1 cellular context compared by ENCODE assay signal in the genomic region with DNA sequence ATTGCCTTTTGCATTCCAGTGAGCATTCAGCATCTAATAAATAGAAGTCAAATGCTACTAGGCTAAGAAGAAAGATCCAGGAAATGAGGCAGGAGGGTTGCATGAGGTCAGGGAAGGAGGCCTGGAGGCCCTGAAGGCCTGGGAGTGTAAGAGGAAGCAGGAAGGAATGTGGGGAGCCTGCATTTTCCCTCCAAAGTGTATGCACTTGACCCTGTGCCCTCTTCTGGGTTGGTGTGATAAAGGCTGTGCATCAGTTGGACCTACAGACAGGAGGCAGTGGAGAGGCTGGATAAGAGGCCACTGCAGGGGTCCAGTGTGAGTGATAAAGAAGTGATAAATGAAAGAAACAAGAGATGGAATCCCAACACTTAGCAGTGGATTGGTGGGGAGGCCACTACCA.
A peak's percentile ranks its signal among the peaks of the same experiment; 100 is the strongest.
TF ChIP-seq lines count a peak whose summit lies in the region.

No MANE protein-coding gene starts in this region.

TF ChIP-seq in K562, 482 proteins besides CTCF, POLR2A, EP300 and RAD21 (continued from another document and continues in another):
- TF ChIP-seq, protein P1, sequence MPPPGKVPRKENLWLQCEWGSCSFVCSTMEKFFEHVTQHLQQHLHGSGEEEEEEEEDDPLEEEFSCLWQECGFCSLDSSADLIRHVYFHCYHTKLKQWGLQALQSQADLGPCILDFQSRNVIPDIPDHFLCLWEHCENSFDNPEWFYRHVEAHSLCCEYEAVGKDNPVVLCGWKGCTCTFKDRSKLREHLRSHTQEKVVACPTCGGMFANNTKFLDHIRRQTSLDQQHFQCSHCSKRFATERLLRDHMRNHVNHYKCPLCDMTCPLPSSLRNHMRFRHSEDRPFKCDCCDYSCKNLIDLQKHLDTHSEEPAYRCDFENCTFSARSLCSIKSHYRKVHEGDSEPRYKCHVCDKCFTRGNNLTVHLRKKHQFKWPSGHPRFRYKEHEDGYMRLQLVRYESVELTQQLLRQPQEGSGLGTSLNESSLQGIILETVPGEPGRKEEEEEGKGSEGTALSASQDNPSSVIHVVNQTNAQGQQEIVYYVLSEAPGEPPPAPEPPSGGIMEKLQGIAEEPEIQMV (tag; conservative IDR thresholded peaks at IDR 0.05; ENCODE audit: low read depth) = no peak
- TF ChIP-seq DMBX1 (CRISPR knock-in tag; IDR thresholded peaks at IDR 0.05; ENCODE audit: borderline replicate concordance) = peak; percentile 70; the same call in 1 of the 2 replicates
- TF ChIP-seq RFX7 (CRISPR knock-in tag; IDR thresholded peaks at IDR 0.05) = no peak
- TF ChIP-seq CEBPG (CRISPR knock-in tag; IDR thresholded peaks at IDR 0.05) = no peak
- TF ChIP-seq CEBPG (tag; conservative IDR thresholded peaks at IDR 0.05 in 1 of 2, IDR thresholded peaks at IDR 0.05 in 1 of 2) = no peak
- peak; percentile 86 for TF ChIP-seq POLR2AphosphoS5 (IDR thresholded peaks at IDR 0.05; ENCODE audit: control insufficient read depth, insufficient read depth, low read depth, low read length)
- no peak for TF ChIP-seq MAFG (tag; conservative IDR thresholded peaks at IDR 0.05)
- no peak for TF ChIP-seq SIX5 (IDR thresholded peaks at IDR 0.05; ENCODE audit: borderline replicate concordance in 1 of 2, insufficient read depth in 1 of 2, low read depth in 1 of 2, low read length in 2 of 2)
- TF ChIP-seq, protein P2, sequence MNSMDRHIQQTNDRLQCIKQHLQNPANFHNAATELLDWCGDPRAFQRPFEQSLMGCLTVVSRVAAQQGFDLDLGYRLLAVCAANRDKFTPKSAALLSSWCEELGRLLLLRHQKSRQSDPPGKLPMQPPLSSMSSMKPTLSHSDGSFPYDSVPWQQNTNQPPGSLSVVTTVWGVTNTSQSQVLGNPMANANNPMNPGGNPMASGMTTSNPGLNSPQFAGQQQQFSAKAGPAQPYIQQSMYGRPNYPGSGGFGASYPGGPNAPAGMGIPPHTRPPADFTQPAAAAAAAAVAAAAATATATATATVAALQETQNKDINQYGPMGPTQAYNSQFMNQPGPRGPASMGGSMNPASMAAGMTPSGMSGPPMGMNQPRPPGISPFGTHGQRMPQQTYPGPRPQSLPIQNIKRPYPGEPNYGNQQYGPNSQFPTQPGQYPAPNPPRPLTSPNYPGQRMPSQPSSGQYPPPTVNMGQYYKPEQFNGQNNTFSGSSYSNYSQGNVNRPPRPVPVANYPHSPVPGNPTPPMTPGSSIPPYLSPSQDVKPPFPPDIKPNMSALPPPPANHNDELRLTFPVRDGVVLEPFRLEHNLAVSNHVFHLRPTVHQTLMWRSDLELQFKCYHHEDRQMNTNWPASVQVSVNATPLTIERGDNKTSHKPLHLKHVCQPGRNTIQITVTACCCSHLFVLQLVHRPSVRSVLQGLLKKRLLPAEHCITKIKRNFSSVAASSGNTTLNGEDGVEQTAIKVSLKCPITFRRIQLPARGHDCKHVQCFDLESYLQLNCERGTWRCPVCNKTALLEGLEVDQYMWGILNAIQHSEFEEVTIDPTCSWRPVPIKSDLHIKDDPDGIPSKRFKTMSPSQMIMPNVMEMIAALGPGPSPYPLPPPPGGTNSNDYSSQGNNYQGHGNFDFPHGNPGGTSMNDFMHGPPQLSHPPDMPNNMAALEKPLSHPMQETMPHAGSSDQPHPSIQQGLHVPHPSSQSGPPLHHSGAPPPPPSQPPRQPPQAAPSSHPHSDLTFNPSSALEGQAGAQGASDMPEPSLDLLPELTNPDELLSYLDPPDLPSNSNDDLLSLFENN (IDR thresholded peaks at IDR 0.05; ENCODE audit: low read depth in 2 of 2, low read length in 2 of 2) = peak in 1 of 2 experiments; percentile 70; a peak in 1 of 4 replicates
- TF ChIP-seq, protein P3, sequence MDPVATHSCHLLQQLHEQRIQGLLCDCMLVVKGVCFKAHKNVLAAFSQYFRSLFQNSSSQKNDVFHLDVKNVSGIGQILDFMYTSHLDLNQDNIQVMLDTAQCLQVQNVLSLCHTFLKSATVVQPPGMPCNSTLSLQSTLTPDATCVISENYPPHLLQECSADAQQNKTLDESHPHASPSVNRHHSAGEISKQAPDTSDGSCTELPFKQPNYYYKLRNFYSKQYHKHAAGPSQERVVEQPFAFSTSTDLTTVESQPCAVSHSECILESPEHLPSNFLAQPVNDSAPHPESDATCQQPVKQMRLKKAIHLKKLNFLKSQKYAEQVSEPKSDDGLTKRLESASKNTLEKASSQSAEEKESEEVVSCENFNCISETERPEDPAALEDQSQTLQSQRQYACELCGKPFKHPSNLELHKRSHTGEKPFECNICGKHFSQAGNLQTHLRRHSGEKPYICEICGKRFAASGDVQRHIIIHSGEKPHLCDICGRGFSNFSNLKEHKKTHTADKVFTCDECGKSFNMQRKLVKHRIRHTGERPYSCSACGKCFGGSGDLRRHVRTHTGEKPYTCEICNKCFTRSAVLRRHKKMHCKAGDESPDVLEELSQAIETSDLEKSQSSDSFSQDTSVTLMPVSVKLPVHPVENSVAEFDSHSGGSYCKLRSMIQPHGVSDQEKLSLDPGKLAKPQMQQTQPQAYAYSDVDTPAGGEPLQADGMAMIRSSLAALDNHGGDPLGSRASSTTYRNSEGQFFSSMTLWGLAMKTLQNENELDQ (CRISPR knock-in tag; IDR thresholded peaks at IDR 0.05; ENCODE audit: borderline replicate concordance) = no peak
- TF ChIP-seq PCBP1 (IDR thresholded peaks at IDR 0.05; ENCODE audit: low read depth, low read length, poor library complexity, severe bottlenecking) = no peak
- no peak for TF ChIP-seq SMC3 (conservative IDR thresholded peaks at IDR 0.05; ENCODE audit: insufficient read depth, low read depth, low read length)
- peak; percentile 64; the same call in 1 of the 2 replicates for TF ChIP-seq NR2C2 (CRISPR knock-in tag; IDR thresholded peaks at IDR 0.05)
- peak; percentile 62; the same call in 1 of the 2 replicates for TF ChIP-seq NR2C2 (tag; IDR thresholded peaks at IDR 0.05)
- no peak for TF ChIP-seq XRCC4 (IDR thresholded peaks at IDR 0.05; ENCODE audit: extremely low read depth, insufficient read depth, insufficient read length)
- TF ChIP-seq ZNF224 (CRISPR knock-in tag; IDR thresholded peaks at IDR 0.05) = no peak
- no peak for TF ChIP-seq PRMT5 (CRISPR knock-in tag; IDR thresholded peaks at IDR 0.05)
- peak; percentile 78 for TF ChIP-seq FOXM1 (IDR thresholded peaks at IDR 0.05; ENCODE audit: low read depth)
- TF ChIP-seq FOXM1 (CRISPR knock-in tag; IDR thresholded peaks at IDR 0.05; ENCODE audit: low read depth) = no peak
- TF ChIP-seq, protein P4, sequence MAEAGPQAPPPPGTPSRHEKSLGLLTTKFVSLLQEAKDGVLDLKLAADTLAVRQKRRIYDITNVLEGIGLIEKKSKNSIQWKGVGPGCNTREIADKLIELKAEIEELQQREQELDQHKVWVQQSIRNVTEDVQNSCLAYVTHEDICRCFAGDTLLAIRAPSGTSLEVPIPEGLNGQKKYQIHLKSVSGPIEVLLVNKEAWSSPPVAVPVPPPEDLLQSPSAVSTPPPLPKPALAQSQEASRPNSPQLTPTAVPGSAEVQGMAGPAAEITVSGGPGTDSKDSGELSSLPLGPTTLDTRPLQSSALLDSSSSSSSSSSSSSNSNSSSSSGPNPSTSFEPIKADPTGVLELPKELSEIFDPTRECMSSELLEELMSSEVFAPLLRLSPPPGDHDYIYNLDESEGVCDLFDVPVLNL (CRISPR knock-in tag; IDR thresholded peaks at IDR 0.05; ENCODE audit: low read depth) = no peak
- TF ChIP-seq CREB1 (IDR thresholded peaks at IDR 0.05) = no peak
- TF ChIP-seq CREB1 (CRISPR knock-in tag; IDR thresholded peaks at IDR 0.05) = no peak
- TF ChIP-seq HEY1 (CRISPR knock-in tag; IDR thresholded peaks at IDR 0.05; ENCODE audit: borderline replicate concordance) = no peak
- TF ChIP-seq SIRT6 (IDR thresholded peaks at IDR 0.05; ENCODE audit: low read depth, low read length) = no peak
- no peak for TF ChIP-seq MTF1 (CRISPR knock-in tag; IDR thresholded peaks at IDR 0.05; ENCODE audit: borderline replicate concordance)
- TF ChIP-seq, protein P5, sequence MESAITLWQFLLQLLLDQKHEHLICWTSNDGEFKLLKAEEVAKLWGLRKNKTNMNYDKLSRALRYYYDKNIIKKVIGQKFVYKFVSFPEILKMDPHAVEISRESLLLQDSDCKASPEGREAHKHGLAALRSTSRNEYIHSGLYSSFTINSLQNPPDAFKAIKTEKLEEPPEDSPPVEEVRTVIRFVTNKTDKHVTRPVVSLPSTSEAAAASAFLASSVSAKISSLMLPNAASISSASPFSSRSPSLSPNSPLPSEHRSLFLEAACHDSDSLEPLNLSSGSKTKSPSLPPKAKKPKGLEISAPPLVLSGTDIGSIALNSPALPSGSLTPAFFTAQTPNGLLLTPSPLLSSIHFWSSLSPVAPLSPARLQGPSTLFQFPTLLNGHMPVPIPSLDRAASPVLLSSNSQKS (CRISPR knock-in tag; IDR thresholded peaks at IDR 0.05) = no peak
- TF ChIP-seq, protein P6, sequence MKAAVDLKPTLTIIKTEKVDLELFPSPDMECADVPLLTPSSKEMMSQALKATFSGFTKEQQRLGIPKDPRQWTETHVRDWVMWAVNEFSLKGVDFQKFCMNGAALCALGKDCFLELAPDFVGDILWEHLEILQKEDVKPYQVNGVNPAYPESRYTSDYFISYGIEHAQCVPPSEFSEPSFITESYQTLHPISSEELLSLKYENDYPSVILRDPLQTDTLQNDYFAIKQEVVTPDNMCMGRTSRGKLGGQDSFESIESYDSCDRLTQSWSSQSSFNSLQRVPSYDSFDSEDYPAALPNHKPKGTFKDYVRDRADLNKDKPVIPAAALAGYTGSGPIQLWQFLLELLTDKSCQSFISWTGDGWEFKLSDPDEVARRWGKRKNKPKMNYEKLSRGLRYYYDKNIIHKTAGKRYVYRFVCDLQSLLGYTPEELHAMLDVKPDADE (conservative IDR thresholded peaks at IDR 0.05; ENCODE audit: control insufficient read depth, low read depth, low read length) = no peak
- no peak for TF ChIP-seq ELF1 (tag; IDR thresholded peaks at IDR 0.05)
- TF ChIP-seq SRSF9 (IDR thresholded peaks at IDR 0.05; ENCODE audit: borderline replicate concordance, low read depth, low read length) = no peak
- no peak for TF ChIP-seq RFX1 (IDR thresholded peaks at IDR 0.05)
- no peak for TF ChIP-seq ZBTB1 (CRISPR knock-in tag; IDR thresholded peaks at IDR 0.05; ENCODE audit: borderline replicate concordance, low read depth)
- TF ChIP-seq, protein P7, sequence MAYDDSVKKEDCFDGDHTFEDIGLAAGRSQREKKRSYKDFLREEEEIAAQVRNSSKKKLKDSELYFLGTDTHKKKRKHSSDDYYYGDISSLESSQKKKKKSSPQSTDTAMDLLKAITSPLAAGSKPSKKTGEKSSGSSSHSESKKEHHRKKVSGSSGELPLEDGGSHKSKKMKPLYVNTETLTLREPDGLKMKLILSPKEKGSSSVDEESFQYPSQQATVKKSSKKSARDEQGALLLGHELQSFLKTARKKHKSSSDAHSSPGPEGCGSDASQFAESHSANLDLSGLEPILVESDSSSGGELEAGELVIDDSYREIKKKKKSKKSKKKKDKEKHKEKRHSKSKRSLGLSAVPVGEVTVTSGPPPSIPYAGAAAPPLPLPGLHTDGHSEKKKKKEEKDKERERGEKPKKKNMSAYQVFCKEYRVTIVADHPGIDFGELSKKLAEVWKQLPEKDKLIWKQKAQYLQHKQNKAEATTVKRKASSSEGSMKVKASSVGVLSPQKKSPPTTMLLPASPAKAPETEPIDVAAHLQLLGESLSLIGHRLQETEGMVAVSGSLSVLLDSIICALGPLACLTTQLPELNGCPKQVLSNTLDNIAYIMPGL (CRISPR knock-in tag; IDR thresholded peaks at IDR 0.05) = no peak
- no peak for TF ChIP-seq ZSCAN32 (CRISPR knock-in tag; IDR thresholded peaks at IDR 0.05)
- no peak for TF ChIP-seq PHTF2 (CRISPR knock-in tag; IDR thresholded peaks at IDR 0.05)
- no peak for TF ChIP-seq POLR2G (IDR thresholded peaks at IDR 0.05; ENCODE audit: low read depth, low read length)
- TF ChIP-seq GATAD2B (IDR thresholded peaks at IDR 0.05; ENCODE audit: borderline replicate concordance) = peak; percentile 63; the same call in 1 of the 2 replicates
- TF ChIP-seq NFYB (IDR thresholded peaks at IDR 0.05; ENCODE audit: extremely low read depth, insufficient read length) = no peak
- TF ChIP-seq MXI1 (IDR thresholded peaks at IDR 0.05; ENCODE audit: low read depth, low read length) = no peak
- TF ChIP-seq BHLHE40 (IDR thresholded peaks at IDR 0.05; ENCODE audit: low read length) = peak; percentile 46
- no peak for TF ChIP-seq MAZ (CRISPR knock-in tag; conservative IDR thresholded peaks at IDR 0.05 in 1 of 2, IDR thresholded peaks at IDR 0.05 in 1 of 2)
- TF ChIP-seq, protein P8, sequence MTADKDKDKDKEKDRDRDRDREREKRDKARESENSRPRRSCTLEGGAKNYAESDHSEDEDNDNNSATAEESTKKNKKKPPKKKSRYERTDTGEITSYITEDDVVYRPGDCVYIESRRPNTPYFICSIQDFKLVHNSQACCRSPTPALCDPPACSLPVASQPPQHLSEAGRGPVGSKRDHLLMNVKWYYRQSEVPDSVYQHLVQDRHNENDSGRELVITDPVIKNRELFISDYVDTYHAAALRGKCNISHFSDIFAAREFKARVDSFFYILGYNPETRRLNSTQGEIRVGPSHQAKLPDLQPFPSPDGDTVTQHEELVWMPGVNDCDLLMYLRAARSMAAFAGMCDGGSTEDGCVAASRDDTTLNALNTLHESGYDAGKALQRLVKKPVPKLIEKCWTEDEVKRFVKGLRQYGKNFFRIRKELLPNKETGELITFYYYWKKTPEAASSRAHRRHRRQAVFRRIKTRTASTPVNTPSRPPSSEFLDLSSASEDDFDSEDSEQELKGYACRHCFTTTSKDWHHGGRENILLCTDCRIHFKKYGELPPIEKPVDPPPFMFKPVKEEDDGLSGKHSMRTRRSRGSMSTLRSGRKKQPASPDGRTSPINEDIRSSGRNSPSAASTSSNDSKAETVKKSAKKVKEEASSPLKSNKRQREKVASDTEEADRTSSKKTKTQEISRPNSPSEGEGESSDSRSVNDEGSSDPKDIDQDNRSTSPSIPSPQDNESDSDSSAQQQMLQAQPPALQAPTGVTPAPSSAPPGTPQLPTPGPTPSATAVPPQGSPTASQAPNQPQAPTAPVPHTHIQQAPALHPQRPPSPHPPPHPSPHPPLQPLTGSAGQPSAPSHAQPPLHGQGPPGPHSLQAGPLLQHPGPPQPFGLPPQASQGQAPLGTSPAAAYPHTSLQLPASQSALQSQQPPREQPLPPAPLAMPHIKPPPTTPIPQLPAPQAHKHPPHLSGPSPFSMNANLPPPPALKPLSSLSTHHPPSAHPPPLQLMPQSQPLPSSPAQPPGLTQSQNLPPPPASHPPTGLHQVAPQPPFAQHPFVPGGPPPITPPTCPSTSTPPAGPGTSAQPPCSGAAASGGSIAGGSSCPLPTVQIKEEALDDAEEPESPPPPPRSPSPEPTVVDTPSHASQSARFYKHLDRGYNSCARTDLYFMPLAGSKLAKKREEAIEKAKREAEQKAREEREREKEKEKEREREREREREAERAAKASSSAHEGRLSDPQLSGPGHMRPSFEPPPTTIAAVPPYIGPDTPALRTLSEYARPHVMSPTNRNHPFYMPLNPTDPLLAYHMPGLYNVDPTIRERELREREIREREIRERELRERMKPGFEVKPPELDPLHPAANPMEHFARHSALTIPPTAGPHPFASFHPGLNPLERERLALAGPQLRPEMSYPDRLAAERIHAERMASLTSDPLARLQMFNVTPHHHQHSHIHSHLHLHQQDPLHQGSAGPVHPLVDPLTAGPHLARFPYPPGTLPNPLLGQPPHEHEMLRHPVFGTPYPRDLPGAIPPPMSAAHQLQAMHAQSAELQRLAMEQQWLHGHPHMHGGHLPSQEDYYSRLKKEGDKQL (CRISPR knock-in tag; IDR thresholded peaks at IDR 0.05; ENCODE audit: borderline replicate concordance) = no peak
- no peak for TF ChIP-seq DNMT1 (IDR thresholded peaks at IDR 0.05)
